Comparison of ENCODE assay signal across 24 cellular contexts in the genomic region with DNA sequence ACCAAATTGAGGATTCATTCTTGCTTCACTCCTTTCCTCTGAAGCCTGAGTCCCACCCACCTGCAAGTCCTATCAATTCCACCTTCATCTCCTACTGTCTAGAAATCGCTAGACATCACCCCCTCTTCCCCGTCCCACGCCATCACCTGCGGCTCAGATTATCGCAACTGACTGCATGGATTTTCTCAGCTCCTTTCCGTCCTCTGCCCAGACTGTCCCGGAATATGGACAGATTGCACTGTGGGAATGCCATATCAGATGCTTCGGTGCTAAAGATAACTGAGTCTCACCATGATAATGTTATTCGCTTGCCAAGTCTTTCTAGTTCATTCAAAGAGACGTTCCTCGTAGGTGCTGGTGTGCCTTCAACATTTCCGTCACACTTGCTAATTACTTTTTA.
"Had no signal": no experiment of that assay in that cellular context is flagged by ENCODE, and none has a peak within 500 bp of the region (broad histone marks: within the 10 kb centered on the region; RNA-seq: fewer than 3 reads in every experiment).

No MANE protein-coding gene starts in this region.

- DNase-seq: activated CD4-positive, alpha-beta memory T cell treated with anti-CD3 and anti-CD28 coated beads, Interleukin-2, amount 10 ng/mL, durations not matched to agents 7 days and 5 days; activated CD4-positive, alpha-beta T cell treated with anti-CD3 and anti-CD28 coated beads for 36 hours; activated CD4-positive, alpha-beta T cell treated with anti-CD3 and anti-CD28 coated beads, Interleukin-2, amount 10 ng/mL, durations not matched to agents 24 days and 14 days; activated CD4-positive, CD25-positive, alpha-beta regulatory T cell; activated CD4-positive, CD25-positive, alpha-beta regulatory T cell treated with anti-CD3 and anti-CD28 coated beads, Interleukin-2, amount 50 U/mL, for 72 hours; activated CD8-positive, alpha-beta memory T cell treated with anti-CD3 and anti-CD28 coated beads, Interleukin-2, amount 50 U/mL, for 48 hours; activated gamma-delta T cell; activated naive CD4-positive, alpha-beta T cell; activated naive CD4-positive, alpha-beta T cell treated with anti-CD3 and anti-CD28 coated beads, Interleukin-2, amount 10 ng/mL, durations not matched to agents 7 days and 5 days; activated naive CD8-positive, alpha-beta T cell treated with anti-CD3 and anti-CD28 coated beads, Interleukin-2, amount 10 ng/mL, durations not matched to agents 7 days and 5 days; activated T-cell treated with anti-CD3 and anti-CD28 coated beads for 4 hours; activated T-cell treated with anti-CD3 and anti-CD28 coated beads, Interleukin-2, amount 50 U/mL, for 24 hours; activated T-cell treated with anti-CD3 and anti-CD28 coated beads, Interleukin-2, amount 50 U/mL, for 72 hours; central memory CD4-positive, alpha-beta T cell; cortex of kidney; dermis blood vessel endothelial cell; effector CD8-positive, alpha-beta T cell; foreskin fibroblast; heart left ventricle; T-helper 2 cell had no signal

- FAIRE-seq: colon, endometrium, endothelial cell of umbilical vein, frontal cortex had no signal
